In the genomic region with DNA sequence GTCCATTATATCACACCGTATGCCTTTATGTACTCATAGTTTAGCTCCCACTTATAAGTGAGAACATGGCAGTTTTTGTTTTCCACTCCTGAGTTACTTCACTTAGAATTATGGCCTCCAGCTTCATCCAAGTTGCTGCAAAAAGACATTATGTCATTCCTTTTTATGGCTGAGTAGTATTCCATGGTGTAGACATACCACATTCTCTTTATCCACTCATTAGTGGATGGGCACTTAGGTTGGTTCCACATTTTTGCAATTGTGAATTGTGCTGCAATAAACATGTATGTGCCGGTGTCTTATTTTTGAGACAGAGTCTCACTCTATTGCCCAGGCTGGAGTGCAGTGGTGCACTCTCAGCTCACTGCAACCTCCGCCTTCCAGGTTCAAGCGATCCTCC, we compare ENCODE assay signal across 31 cellular contexts.
"Had no signal": no experiment of that assay in that cellular context is flagged by ENCODE, and none has a peak within 500 bp of the region (broad histone marks: within the 10 kb centered on the region; RNA-seq: fewer than 3 reads in every experiment).

No MANE protein-coding gene starts in this region.

- H3K36me3 ChIP-seq: adrenal gland, ascending aorta, brain microvascular endothelial cell, breast epithelium, cardiac muscle cell had no signal

- DNase-seq: activated effector memory CD4-positive, alpha-beta T cell treated with anti-CD3 and anti-CD28 coated beads, Interleukin-2, amount 50 U/mL, for 16 hours; activated effector memory CD4-positive, alpha-beta T cell treated with Interleukin-2 at 50 U/mL for 16 hours; activated gamma-delta T cell; activated gamma-delta T cell treated with Interleukin-2 at 50 U/mL for 16 hours; activated naive CD4-positive, alpha-beta T cell; activated naive CD4-positive, alpha-beta T cell treated with anti-CD3 and anti-CD28 coated beads for 36 hours; activated naive CD4-positive, alpha-beta T cell treated with anti-CD3 and anti-CD28 coated beads, Interleukin-2, amount 10 ng/mL, durations not matched to agents 7 days and 5 days; activated naive CD4-positive, alpha-beta T cell treated with anti-CD3 and anti-CD28 coated beads, Interleukin-2, amount 50 U/mL, for 16 hours; activated naive CD8-positive, alpha-beta T cell treated with anti-CD3 and anti-CD28 coated beads for 36 hours; activated naive CD8-positive, alpha-beta T cell treated with anti-CD3 and anti-CD28 coated beads, Interleukin-2, amount 10 ng/mL, durations not matched to agents 7 days and 5 days; activated naive CD8-positive, alpha-beta T cell treated with anti-CD3 and anti-CD28 coated beads, Interleukin-2, amount 50 U/mL, for 24 hours; activated T-cell treated with anti-CD3 and anti-CD28 coated beads, Interleukin-2, amount 50 U/mL, for 24 hours; activated T-cell treated with anti-CD3 and anti-CD28 coated beads, Interleukin-2, amount 50 U/mL, for 4 hours; activated T-cell treated with anti-CD3 and anti-CD28 coated beads, Interleukin-2, amount 50 U/mL, for 48 hours; activated T-cell treated with anti-CD3 and anti-CD28 coated beads, Interleukin-2, amount 50 U/mL, for 72 hours; adrenal gland; amniotic stem cell; amygdala; anterior cingulate cortex; brain microvascular endothelial cell; caudate nucleus; central memory CD4-positive, alpha-beta T cell; cerebellar nuclear complex had no signal

- H3K27ac ChIP-seq: adrenal gland, ascending aorta, body of pancreas, brain microvascular endothelial cell, breast epithelium, cardiac muscle cell had no signal

- H3K4me3 ChIP-seq: adrenal gland, ascending aorta, body of pancreas, breast epithelium, cardiac muscle cell had no signal

- H3K9me3 ChIP-seq: adrenal gland, ascending aorta, body of pancreas, breast epithelium had no signal

- H3K4me1 ChIP-seq: adrenal gland, ascending aorta, body of pancreas, breast epithelium had no signal

- FAIRE-seq: astrocyte, colon had no signal

- H3K27me3 ChIP-seq: adrenal gland, ascending aorta, body of pancreas, brain microvascular endothelial cell, breast epithelium, cardiac muscle cell had no signal

- ATAC-seq: activated naive CD4-positive, alpha-beta T cell treated with anti-CD3 and anti-CD28 coated beads, Interleukin-2, amount 50 U/mL, for 72 hours; activated naive CD8-positive, alpha-beta T cell treated with anti-CD3 and anti-CD28 coated beads, Interleukin-2, amount 50 U/mL, for 24 hours; activated T-cell treated with anti-CD3 and anti-CD28 coated beads, Interleukin-2, amount 50 U/mL, for 4 hours; activated T-cell treated with anti-CD3 and anti-CD28 coated beads, Interleukin-2, amount 50 U/mL, for 72 hours; activated T-helper 17 cell treated with anti-CD3 and anti-CD28 coated beads, Interleukin-2, amount 50 U/mL, for 72 hours; body of pancreas had no signal
